Comparison of ENCODE assay signal across 8 cellular contexts in genomic region chr1:15885701-15886612, GRCh38. TPM values are rescaled to one million over a fixed set of nuclear protein-coding genes. Genes with fewer than 3 reads are reported as not detected.
DNase-seq lines count a peak whose midpoint lies in the region; ATAC-seq, FAIRE-seq and TF ChIP-seq lines count a peak whose summit lies in the region.

No MANE protein-coding gene starts in this region.

- DNase-seq in EH (ENCODE audit: low read depth) (peak; percentile 94), NCI-H510A (lab: John Stamatoyannopoulos, UW) (peak; percentile 98), fibroblast of the aortic adventitia (ENCODE audit: low read depth) (peak; percentile 96), superior temporal gyrus (ENCODE audit: extremely low spot score) (peak; percentile 96), D721Med (ENCODE audit: insufficient read length, low spot score) (no peak)
- DNase-seq in activated T-cell treated with anti-CD3 and anti-CD28 coated beads, Interleukin-2, amount 50 U/mL, for 4 hours: no peak

- H3K4me3 Mint-ChIP-seq in activated T-cell treated with anti-CD3 and anti-CD28 coated beads, Interleukin-2, amount 50 U/mL, for 4 hours: peak overlapping the region; percentile 61

- peak; percentile 51 for ATAC-seq in HG03097 (IDR thresholded peaks at IDR 0.05; ENCODE audit: low FRiP score, unreplicated experiment)
- peak; percentile 58 to 73 for ATAC-seq in activated T-cell treated with anti-CD3 and anti-CD28 coated beads, Interleukin-2, amount 50 U/mL, for 4 hours

- TF ChIP-seq CTCF in fibroblast of the aortic adventitia (IDR thresholded peaks at IDR 0.05; ENCODE audit: insufficient read depth, low read length): peak; percentile 36
- no peak for TF ChIP-seq CTCF in D721Med (IDR thresholded peaks at IDR 0.05; ENCODE audit: insufficient read depth, missing control alignments)

- H3K9me3 Mint-ChIP-seq in activated T-cell treated with anti-CD3 and anti-CD28 coated beads, Interleukin-2, amount 50 U/mL, for 4 hours: no peaks in the 10 kb centered on the region

- peaks cover 52% of the 10 kb centered on the region for H3K4me1 Mint-ChIP-seq in activated T-cell treated with anti-CD3 and anti-CD28 coated beads, Interleukin-2, amount 50 U/mL, for 4 hours (ENCODE audit: low read depth)

- H3K36me3 Mint-ChIP-seq in activated T-cell treated with anti-CD3 and anti-CD28 coated beads, Interleukin-2, amount 50 U/mL, for 4 hours (ENCODE audit: insufficient read depth): peaks cover 14% of the 10 kb centered on the region

- H3K27me3 ChIP-seq in muscle layer of duodenum (ENCODE audit: low read depth, low read length): no peaks in the 10 kb centered on the region

- peaks cover 18 to 32% of the 10 kb centered on the region in 2 donors for H3K4me1 ChIP-seq in muscle layer of duodenum (ENCODE audit: control insufficient read depth in 1 of 2, insufficient read depth in 2 of 2, low read length in 2 of 2)

- no peak for FAIRE-seq in D721Med (lab: Jason Lieb, UNC)

- no peaks in the 10 kb centered on the region for H3K9me3 ChIP-seq in muscle layer of duodenum (ENCODE audit: control insufficient read depth in 1 of 2, low read length in 2 of 2)

- H3K36me3 ChIP-seq in muscle layer of duodenum (ENCODE audit: control insufficient read depth in 1 of 2, insufficient read depth in 2 of 2, low read length in 2 of 2): peaks cover 3 to 4% of the 10 kb centered on the region in 2 donors

- peak overlapping the region; percentile 98 for H3K27ac ChIP-seq in muscle layer of duodenum (ENCODE audit: low read length)

- H3K4me3 ChIP-seq in fibroblast of the aortic adventitia (ENCODE audit: low read depth, low read length): peak overlapping the region; percentile 56
- peak overlapping the region; percentile 58 to 73 for H3K4me3 ChIP-seq in muscle layer of duodenum (ENCODE audit: low read depth in 1 of 2, low read length in 2 of 2)

- H3K27me3 Mint-ChIP-seq in activated T-cell treated with anti-CD3 and anti-CD28 coated beads, Interleukin-2, amount 50 U/mL, for 4 hours (ENCODE audit: low read depth): no peaks in the 10 kb centered on the region

RNA-seq across cellular contexts. Expression of gene SPEN, which starts 38.5 kb away (rescaled TPM):
- 10 to 100 TPM; 80.4 to 85.2 (median 82.1) TPM for total RNA-seq in activated T-cell treated with anti-CD3 and anti-CD28 coated beads, Interleukin-2, amount 50 U/mL, for 4 hours
- total RNA-seq in fibroblast of the aortic adventitia (ENCODE audit: low replicate concordance): 20.5 and 24.3 TPM in 2 replicates

Comparison
In these comparisons a context has a peak if more than half of its experiments do, and no peak if none do; other contexts are left out.
1. DNase-seq: peak in EH (single experiment), NCI-H510A (single experiment), fibroblast of the aortic adventitia (single experiment) and superior temporal gyrus (single experiment); none in activated T-cell treated with anti-CD3 and anti-CD28 coated beads, Interleukin-2, amount 50 U/mL, for 4 hours (single experiment) and D721Med (single experiment).